In genomic region chr2:171159326-171160118, GRCh38 we compare ENCODE assay signal across 1 cellular context.
TF ChIP-seq lines count a peak whose summit lies in the region.

No MANE protein-coding gene starts in this region.

TF ChIP-seq in HepG2, 621 proteins besides CTCF, POLR2A, EP300 and RAD21 (continued from another document and continues in another):
- TF ChIP-seq SKIL (CRISPR knock-in tag; IDR thresholded peaks at IDR 0.05; ENCODE audit: borderline replicate concordance) (no peak), RNF2 (conservative IDR thresholded peaks at IDR 0.05; ENCODE audit: low read depth) (no peak), STAT6 (CRISPR knock-in tag; IDR thresholded peaks at IDR 0.05; ENCODE audit: borderline replicate concordance) (no peak), ZNF326 (CRISPR knock-in tag; IDR thresholded peaks at IDR 0.05; ENCODE audit: borderline replicate concordance) (no peak), MEF2D (CRISPR knock-in tag; IDR thresholded peaks at IDR 0.05) (peak; percentile 25; the same call in 1 of the 2 replicates), UBTF (CRISPR knock-in tag; IDR thresholded peaks at IDR 0.05) (peak; percentile 21; the same call in 1 of the 2 replicates), TGIF2 (CRISPR knock-in tag; IDR thresholded peaks at IDR 0.05) (no peak; the same call in 1 of the 2 replicates), SMAD9 (CRISPR knock-in tag; IDR thresholded peaks at IDR 0.05) (no peak), ZBTB2 (CRISPR knock-in tag; IDR thresholded peaks at IDR 0.05; ENCODE audit: low read depth) (0 out of 2 replicates have a peak, but pooled peaks have one; percentile 18), ZBTB7A (CRISPR knock-in tag; IDR thresholded peaks at IDR 0.05) (peak; percentile 94), ZNF282 (IDR thresholded peaks at IDR 0.05; ENCODE audit: partially characterized antibody) (no peak), NFKBIZ (CRISPR knock-in tag; IDR thresholded peaks at IDR 0.05) (peak; percentile 22; the same call in 1 of the 2 replicates), ZNF143 (CRISPR knock-in tag; IDR thresholded peaks at IDR 0.05) (no peak), ZNF180 (CRISPR knock-in tag; IDR thresholded peaks at IDR 0.05; ENCODE audit: borderline replicate concordance, low read depth) (no peak), MLLT10 (CRISPR knock-in tag; IDR thresholded peaks at IDR 0.05) (no peak), SRSF4 (IDR thresholded peaks at IDR 0.05; ENCODE audit: low read depth, low read length, poor library complexity, severe bottlenecking) (no peak), ZNF280D (CRISPR knock-in tag; IDR thresholded peaks at IDR 0.05) (peak; percentile 27; the same call in 1 of the 2 replicates), FOXP4 (CRISPR knock-in tag; IDR thresholded peaks at IDR 0.05) (0 out of 2 replicates have a peak, but pooled peaks have one; percentile 4), CEBPG (CRISPR knock-in tag; IDR thresholded peaks at IDR 0.05) (0 out of 2 replicates have a peak, but pooled peaks have one; percentile 2), HMG20A (CRISPR knock-in tag; IDR thresholded peaks at IDR 0.05; ENCODE audit: borderline replicate concordance) (no peak), ZBTB21 (CRISPR knock-in tag; IDR thresholded peaks at IDR 0.05) (no peak), ZNF644 (CRISPR knock-in tag; IDR thresholded peaks at IDR 0.05; ENCODE audit: low read depth) (no peak), SALL1 (CRISPR knock-in tag; IDR thresholded peaks at IDR 0.05) (no peak; the same call in 1 of the 2 replicates), ZNF768 (CRISPR knock-in tag; IDR thresholded peaks at IDR 0.05) (0 out of 2 replicates have a peak, but pooled peaks have one; percentile 23), ZNF510 (CRISPR knock-in tag; IDR thresholded peaks at IDR 0.05; ENCODE audit: low read depth) (peak; percentile 82), SMAD3 (CRISPR knock-in tag; IDR thresholded peaks at IDR 0.05) (no peak), ZNF121 (CRISPR knock-in tag; IDR thresholded peaks at IDR 0.05) (no peak), ZNF260 (CRISPR knock-in tag; IDR thresholded peaks at IDR 0.05; ENCODE audit: borderline replicate concordance, low read depth) (no peak), GFI1 (CRISPR knock-in tag; IDR thresholded peaks at IDR 0.05; ENCODE audit: borderline replicate concordance) (0 out of 2 replicates have a peak, but pooled peaks have one; percentile 7), GMEB1 (CRISPR knock-in tag; IDR thresholded peaks at IDR 0.05; ENCODE audit: borderline replicate concordance) (no peak; the same call in 1 of the 2 replicates), RFXANK (CRISPR knock-in tag; IDR thresholded peaks at IDR 0.05) (no peak), E2F1 (CRISPR knock-in tag; IDR thresholded peaks at IDR 0.05) (no peak), HDAC6 (IDR thresholded peaks at IDR 0.05; ENCODE audit: low read depth, low read length) (0 out of 2 replicates have a peak, but pooled peaks have one; percentile 60), E2F5 (CRISPR knock-in tag; conservative IDR thresholded peaks at IDR 0.05) (peak; percentile 43; the same call in 1 of the 2 replicates), HINFP (CRISPR knock-in tag; IDR thresholded peaks at IDR 0.05; ENCODE audit: low read depth) (no peak)
